Comparison of ENCODE assay signal across 1 cellular context in the genomic region with DNA sequence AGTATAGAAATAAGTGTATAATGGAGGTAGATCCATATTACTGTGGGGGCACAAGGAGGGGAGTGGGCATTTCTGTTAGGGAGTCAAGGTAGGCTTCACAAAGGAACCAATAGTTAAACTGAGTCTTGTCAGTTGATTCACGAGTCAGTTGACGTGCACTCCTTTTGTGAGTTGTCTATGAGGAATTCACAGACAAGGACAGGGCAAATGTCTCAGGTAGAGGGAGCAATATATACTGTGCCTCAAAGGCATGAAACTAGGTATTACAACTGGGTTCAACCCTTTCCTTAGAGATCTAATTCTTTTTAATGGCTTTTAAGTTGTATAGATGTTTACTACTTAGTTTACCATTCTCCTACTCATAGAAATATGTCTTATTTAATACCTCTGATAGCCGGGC.
TF ChIP-seq lines count a peak whose summit lies in the region.

No MANE protein-coding gene starts in this region.

TF ChIP-seq in endothelial cell of umbilical vein, 7 proteins besides CTCF, POLR2A, EP300 and RAD21:
- TF ChIP-seq JUN (IDR thresholded peaks at IDR 0.05; ENCODE audit: borderline replicate concordance, insufficient read depth, insufficient read length, low read depth), result no peak
- no peak for TF ChIP-seq EZH2 (IDR thresholded peaks at IDR 0.05; ENCODE audit: borderline replicate concordance, low read depth, low read length, severe bottlenecking)
- no peak for TF ChIP-seq POLR2AphosphoS5 (IDR thresholded peaks at IDR 0.05; ENCODE audit: insufficient read depth, low read depth, low read length)
